In the genomic region with DNA sequence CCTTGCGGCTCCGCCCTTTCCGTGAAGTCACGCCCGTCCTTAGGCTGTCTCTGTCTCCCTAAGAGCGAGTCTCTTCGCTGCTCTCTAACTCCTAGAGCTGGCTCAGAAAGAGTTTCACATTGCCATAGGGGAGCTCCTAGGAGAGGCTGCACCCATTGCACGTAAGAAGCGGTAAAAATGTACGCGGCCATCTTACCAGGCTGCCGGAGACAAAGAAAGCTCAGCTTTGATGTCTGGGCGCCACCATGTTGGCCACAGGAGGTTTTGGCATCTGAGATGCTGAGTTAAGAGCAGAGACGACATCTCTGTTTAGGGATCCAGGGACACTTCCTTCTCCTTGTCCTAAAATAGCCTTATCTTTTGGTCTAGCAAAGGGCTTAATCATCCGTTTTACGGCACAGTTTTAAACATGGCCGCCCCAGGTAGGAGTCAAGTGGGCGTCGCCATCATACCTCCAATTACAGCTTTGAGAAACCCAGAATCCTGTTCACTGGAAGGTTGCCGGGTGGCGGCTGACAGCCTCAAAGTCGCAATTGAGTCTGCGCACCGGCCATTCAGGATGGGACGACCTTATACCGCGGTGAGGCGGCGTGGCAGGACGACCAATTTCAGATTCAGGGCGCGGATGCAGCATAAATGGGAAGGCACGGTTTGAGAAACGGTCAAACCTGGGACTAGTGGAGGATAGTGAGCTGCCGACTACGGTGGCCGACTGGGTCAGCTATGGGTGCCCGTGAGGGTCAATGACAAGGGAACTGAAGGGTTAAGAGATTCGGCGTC, we compare ENCODE assay signal across 8 cellular contexts. TPM values are rescaled to one million over a fixed set of nuclear protein-coding genes. Genes with fewer than 3 reads are reported as not detected.
DNase-seq lines count a peak whose midpoint lies in the region; ATAC-seq, FAIRE-seq and TF ChIP-seq lines count a peak whose summit lies in the region.

ZNF793 (plus strand) TSS at position 553 of the 780 bp plus-strand sequence. CDS start 16,501 bp downstream, outside the sequence.

- no peaks in the 10 kb centered on the region for H3K4me1 ChIP-seq in adipocyte (ENCODE audit: control insufficient read depth, insufficient read depth, low read length)
- H3K4me1 ChIP-seq in right cardiac atrium (ENCODE audit: control insufficient read depth, insufficient read depth, low read length): no peaks in the 10 kb centered on the region
- H3K4me1 ChIP-seq in tibial nerve: peaks cover 0 to 10% (median 3%) of the 10 kb centered on the region in 4 donors

- H3K4me3 ChIP-seq in GM06990 (replicated peaks; ENCODE audit: low read depth, low read length): peak within 1 kb of the TSS; percentile 89
- peak within 1 kb of the TSS; percentile 80 for H3K4me3 ChIP-seq in adipocyte (ENCODE audit: low read length)
- H3K4me3 ChIP-seq in right cardiac atrium (ENCODE audit: low read length): peak within 1 kb of the TSS; percentile 91
- peak within 1 kb of the TSS; percentile 49 to 73 (median 57) for H3K4me3 ChIP-seq in tibial nerve

- DNase-seq in GM06990 (ENCODE audit: extremely low read depth, insufficient read length): peak; percentile 90
- DNase-seq in HTR-8/SVneo (ENCODE audit: insufficient read length, low spot score): peak; percentile 42
- DNase-seq in SK-N-DZ (ENCODE audit: low spot score): peak; percentile 88
- DNase-seq in adipocyte (ENCODE audit: low read depth): peak; percentile 36
- peak; percentile 79 to 94 (median 93) for DNase-seq in right cardiac atrium
- DNase-seq in posterior vena cava (ENCODE audit: low spot score): peak; percentile 91
- DNase-seq in tibial nerve (ENCODE audit: low spot score in 2 of 2): peak; percentile 42 to 57

- peak within 1 kb of the TSS; percentile 51 for H3K9ac ChIP-seq in adipocyte (ENCODE audit: low read length)

- TF ChIP-seq CTCF in GM06990 (IDR thresholded peaks at IDR 0.05; ENCODE audit: insufficient read depth, low read length, poor library complexity, severe bottlenecking) (no peak), tibial nerve (IDR thresholded peaks at IDR 0.05) (peak in 2 of 5 experiments; percentile 24 to 30)

- H3K27ac ChIP-seq in right cardiac atrium (ENCODE audit: low read length) (peak within 1 kb of the TSS; percentile 100), tibial nerve (peak within 1 kb of the TSS; percentile 56 to 92 (median 88))

- H3K36me3 ChIP-seq in GM06990 (ENCODE audit: control insufficient read depth, insufficient read depth, low read length): no peaks in the 10 kb centered on the region; the same call in 1 of the 2 replicates
- no peaks in the 10 kb centered on the region for H3K36me3 ChIP-seq in adipocyte (ENCODE audit: control insufficient read depth, insufficient read depth, low read length, severe bottlenecking)
- peaks cover 0 to 24% (median 0%) of the 10 kb centered on the region in 3 donors for H3K36me3 ChIP-seq in tibial nerve

- H3K27me3 ChIP-seq in GM06990 (replicated peaks; ENCODE audit: control insufficient read depth, insufficient read depth, low read length) (no peaks in the 10 kb centered on the region), adipocyte (replicated peaks; ENCODE audit: control insufficient read depth, insufficient read depth, low read length) (no peaks in the 10 kb centered on the region), right cardiac atrium (ENCODE audit: control insufficient read depth, insufficient read depth) (no peaks in the 10 kb centered on the region), tibial nerve (no peaks in the 10 kb centered on the region)

- peak in 1 of 2 donors; percentile 64 for TF ChIP-seq EP300 in tibial nerve (IDR thresholded peaks at IDR 0.05)

- peak; percentile 93 to 94 for ATAC-seq in right cardiac atrium
- ATAC-seq in GM19397 (IDR thresholded peaks at IDR 0.05; ENCODE audit: unreplicated experiment): no peak

- H3K9me3 ChIP-seq in adipocyte (ENCODE audit: control insufficient read depth, low read length): peaks cover 44% of the 10 kb centered on the region
- H3K9me3 ChIP-seq in right cardiac atrium (ENCODE audit: control insufficient read depth, low read length): no peaks in the 10 kb centered on the region
- H3K9me3 ChIP-seq in tibial nerve: peaks cover 0 to 11% (median 0%) of the 10 kb centered on the region in 4 donors

- peak; percentile 64 for FAIRE-seq in HTR-8/SVneo (lab: Jason Lieb, UNC)

- TF ChIP-seq POLR2A in tibial nerve (IDR thresholded peaks at IDR 0.05): peak in 1 of 2 donors; percentile 15

- under 1% methylated on average over 40 of the region's 40 CpGs for WGBS in right cardiac atrium
- 0 to 1% methylated on average over 40 of the region's 40 CpGs for whole genome bisulfite sequencing in tibial nerve, 2 donors

- intact Hi-C loops in right cardiac atrium (cut with DNase I): loop anchor here in 1 of 4 donors (5.0 kb wide), 1 partner anchor 39 kb away; the partner anchor contains the start of genes ZNF569 and ZNF570
- intact Hi-C loops in posterior vena cava (cut with DNase I): loop anchor here in 1 of 2 donors (5.0 kb wide), 1 partner anchor 39 kb away; the partner anchor contains the start of genes ZNF569 and ZNF570

RNA-seq across cellular contexts. Expression of gene ZNF793, which starts in this region (rescaled TPM):
- 9.2 and 9.5 TPM in 2 replicates for polyA plus RNA-seq in SK-N-DZ (2014; cell fraction: cytosol; rRNA removed)
- polyA plus RNA-seq in SK-N-DZ (2014; cell fraction: nucleus; rRNA removed): 20.7 and 26.0 TPM in 2 replicates
- total RNA-seq in right cardiac atrium (1 to 10 TPM; 6.0 to 9.2 (median 7.1) TPM), posterior vena cava (1 to 10 TPM; 6.0 to 7.4 TPM), tibial nerve (1 to 10 TPM; 4.7 to 5.9 (median 5.1) TPM)
- polyA plus RNA-seq in right cardiac atrium: 4.4 TPM

Comparison
In these comparisons a context has a peak if more than half of its experiments do, and no peak if none do; other contexts are left out.
1. DNase-seq: peak in every context shown above with its lines; median percentile 93 in right cardiac atrium; 91 in posterior vena cava; 90 in GM06990; 88 in SK-N-DZ; 50 in tibial nerve; 42 in HTR-8/SVneo; 36 in adipocyte.